In genomic region chr16:75218256-75219076, GRCh38 we compare ENCODE assay signal across 8 cellular contexts. TPM values are rescaled to one million over a fixed set of nuclear protein-coding genes. Genes with fewer than 3 reads are reported as not detected.
DNase-seq lines count a peak whose midpoint lies in the region; ATAC-seq and TF ChIP-seq lines count a peak whose summit lies in the region.

Gene CTRB1, plus strand, starts transcription at chr16:75218988. Its CDS starts 20 bp downstream, at chr16:75219008.

- H3K9ac ChIP-seq in BLaER1, result no peak within 1 kb of the TSS

- no peaks in the 10 kb centered on the region for H4K20me1 ChIP-seq in BLaER1

- in situ Hi-C loops in KBM-7 (cut with MboI; ENCODE audit: low pct_unique_long_range_greater_than_20kb, low sequenced_read_pairs), result loop anchor here (25.0 kb wide), 1 partner anchor 544 kb away; no protein-coding TSS in a partner anchor

- no peaks in the 10 kb centered on the region for H3K36me3 ChIP-seq in BLaER1

- H3K27ac ChIP-seq in BLaER1, result no peak within 1 kb of the TSS

- H3K27me3 Mint-ChIP-seq in chondrocyte (ENCODE audit: low read depth), result no peaks in the 10 kb centered on the region

- no peak for TF ChIP-seq CTCF in chondrocyte (IDR thresholded peaks at IDR 0.05)

- ATAC-seq in GM18870 (IDR thresholded peaks at IDR 0.05; ENCODE audit: unreplicated experiment) (peak; percentile 71), HG03175 (IDR thresholded peaks at IDR 0.05; ENCODE audit: unreplicated experiment) (peak; percentile 78)

- H3K4me1 ChIP-seq in BLaER1, result peaks cover 16% of the 10 kb centered on the region

- no peaks in the 10 kb centered on the region for H3K27me3 ChIP-seq in BLaER1

- DNase-seq in chondrocyte (ENCODE audit: low spot score) (no peak), NCI-H226 (no peak), NCI-H510A treated with DMSO at 0.1 percent for 48 hours (lab: John Stamatoyannopoulos, UW) (no peak), KBM-7 (no peak)
- no peak for DNase-seq in activated CD8-positive, alpha-beta memory T cell treated with anti-CD3 and anti-CD28 coated beads, Interleukin-2, amount 50 U/mL, for 4 hours

- no peaks in the 10 kb centered on the region for H3K36me3 Mint-ChIP-seq in chondrocyte (ENCODE audit: low read depth)

- H3K4me2 ChIP-seq in BLaER1, result peak within 1 kb of the TSS; percentile 52

- H3K9me3 ChIP-seq in BLaER1, result no peaks in the 10 kb centered on the region

- no peak within 1 kb of the TSS for H3K4me3 ChIP-seq in BLaER1

- peaks cover 16% of the 10 kb centered on the region for H3K4me1 Mint-ChIP-seq in chondrocyte (ENCODE audit: low read depth)

- H3K9me3 Mint-ChIP-seq in chondrocyte (ENCODE audit: low read depth), result no peaks in the 10 kb centered on the region

- H3K4me3 Mint-ChIP-seq in chondrocyte (ENCODE audit: unreplicated experiment), result no peak within 1 kb of the TSS

- H3K27ac Mint-ChIP-seq in chondrocyte (ENCODE audit: unreplicated experiment), result peak within 1 kb of the TSS; percentile 57

RNA-seq across cellular contexts. Expression of gene CTRB1, which starts in this region (rescaled TPM):
- not detected in 3 replicates for total RNA-seq in chondrocyte
